In the genomic region with DNA sequence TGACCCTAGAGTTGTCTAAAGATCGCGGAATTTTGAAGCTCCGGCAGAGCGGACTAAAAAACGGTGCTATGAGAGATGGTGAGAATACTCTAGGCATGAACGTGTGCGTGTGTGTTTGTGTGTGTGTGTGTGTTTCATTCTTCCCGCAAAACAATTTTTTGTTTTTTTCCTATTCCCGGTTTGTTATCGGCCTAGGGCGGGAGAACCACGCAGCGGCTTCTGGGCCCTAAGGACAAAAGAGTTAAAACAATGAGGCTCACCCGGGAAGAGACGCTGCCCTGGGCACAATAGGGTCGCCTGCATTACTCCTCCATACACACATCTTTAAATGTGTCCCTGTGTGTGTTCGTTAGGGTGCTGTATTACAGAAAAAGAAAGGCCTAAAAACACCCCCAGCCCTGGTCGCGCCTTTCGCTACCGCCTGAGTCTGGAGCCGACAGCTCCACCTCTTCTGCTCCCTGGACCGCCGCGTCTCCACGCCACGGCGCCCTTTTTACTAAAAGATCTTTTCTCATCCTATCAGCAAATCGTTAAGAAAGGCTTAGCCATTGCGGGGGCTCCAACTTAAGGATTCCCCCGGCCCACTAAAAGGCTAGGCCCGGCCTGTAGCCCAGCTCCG, we compare ENCODE assay signal across 10 cellular contexts. TPM values are rescaled to one million over a fixed set of nuclear protein-coding genes. Genes with fewer than 3 reads are reported as not detected.
DNase-seq lines count a peak whose midpoint lies in the region; ATAC-seq and TF ChIP-seq lines count a peak whose summit lies in the region.
"Had no signal": no experiment of that assay in that cellular context is flagged by ENCODE, and none has a peak within 500 bp of the region (broad histone marks: within the 10 kb centered on the region; RNA-seq: fewer than 3 reads in every experiment).

No MANE protein-coding gene starts in this region.

- peaks cover 12% of the 10 kb centered on the region for H3K9me3 Mint-ChIP-seq in activated CD4-positive, alpha-beta T cell treated with anti-CD3 and anti-CD28 coated beads, Interleukin-2, amount 10 ng/mL, durations not matched to agents 7 days and 5 days
- H3K9me3 Mint-ChIP-seq in activated CD4-positive, alpha-beta T cell treated with anti-CD3 and anti-CD28 coated beads for 36 hours (ENCODE audit: low read depth) = peaks cover 2% of the 10 kb centered on the region
- H3K9me3 Mint-ChIP-seq in activated B cell treated with CpG ODN at 0.5 μM for 24 hours = peaks cover 8% of the 10 kb centered on the region
- H3K9me3 Mint-ChIP-seq: central memory CD8-positive, alpha-beta T cell had no signal

- H3K4me1 ChIP-seq in iPS-20b (ENCODE audit: insufficient read depth, low read length) (peaks cover 24% of the 10 kb centered on the region), body of pancreas (peaks cover 38% of the 10 kb centered on the region)

- WGBS in body of pancreas, 2 donors = 25 to 36% methylated on average over 33 of the region's 33 CpGs

- POLR2A ChIA-PET in activated CD4-positive, alpha-beta T cell treated with anti-CD3 and anti-CD28 coated beads, Interleukin-2, amount 10 ng/mL, durations not matched to agents 7 days and 5 days (lab: Charles Lee) = no interaction called here
- POLR2A ChIA-PET in activated CD4-positive, alpha-beta T cell treated with anti-CD3 and anti-CD28 coated beads for 36 hours (lab: Charles Lee) = no interaction called here
- POLR2A ChIA-PET in activated B cell treated with CpG ODN at 0.5 μM for 24 hours (lab: Charles Lee) = no interaction called here

- H3K4me3 ChIP-seq in iPS-20b (ENCODE audit: low read length) (peak overlapping the region; percentile 15; the same call in 1 of the 2 replicates), skin epidermis (peak overlapping the region; percentile 24 to 51 (median 37)), body of pancreas (no peak overlapping the region)

- no peak for TF ChIP-seq POLR2A in body of pancreas (IDR thresholded peaks at IDR 0.05)

- CTCF ChIA-PET in activated CD4-positive, alpha-beta T cell treated with anti-CD3 and anti-CD28 coated beads, Interleukin-2, amount 10 ng/mL, durations not matched to agents 7 days and 5 days (lab: Charles Lee) = interaction anchor here (3.0 kb wide), 1 partner anchor 24 kb away, joined by 7 read pairs; no protein-coding TSS in a partner anchor
- CTCF ChIA-PET in activated CD4-positive, alpha-beta T cell treated with anti-CD3 and anti-CD28 coated beads for 36 hours (lab: Charles Lee) = interaction anchor here (0.7 to 1.7 kb wide), 6 partner anchors 16 to 290 kb away, joined by 3 to 5 read pairs (median 4); no protein-coding TSS in a partner anchor
- CTCF ChIA-PET in activated B cell treated with CpG ODN at 0.5 μM for 24 hours (lab: Charles Lee) = no interaction called here

- peaks cover 8% of the 10 kb centered on the region for H3K36me3 Mint-ChIP-seq in activated CD4-positive, alpha-beta T cell treated with anti-CD3 and anti-CD28 coated beads, Interleukin-2, amount 10 ng/mL, durations not matched to agents 7 days and 5 days (ENCODE audit: low read depth)
- peaks cover 3% of the 10 kb centered on the region for H3K36me3 Mint-ChIP-seq in activated CD4-positive, alpha-beta T cell treated with anti-CD3 and anti-CD28 coated beads for 36 hours (ENCODE audit: low read depth)
- H3K36me3 Mint-ChIP-seq in activated B cell treated with CpG ODN at 0.5 μM for 24 hours (ENCODE audit: low read depth) = no peaks in the 10 kb centered on the region

- peaks cover 13% of the 10 kb centered on the region for H3K4me1 Mint-ChIP-seq in activated CD4-positive, alpha-beta T cell treated with anti-CD3 and anti-CD28 coated beads, Interleukin-2, amount 10 ng/mL, durations not matched to agents 7 days and 5 days
- peaks cover 27% of the 10 kb centered on the region for H3K4me1 Mint-ChIP-seq in activated CD4-positive, alpha-beta T cell treated with anti-CD3 and anti-CD28 coated beads for 36 hours
- peaks cover 36% of the 10 kb centered on the region for H3K4me1 Mint-ChIP-seq in activated B cell treated with CpG ODN at 0.5 μM for 24 hours
- H3K4me1 Mint-ChIP-seq: central memory CD8-positive, alpha-beta T cell had no signal

- DNase-seq in activated CD4-positive, alpha-beta T cell treated with anti-CD3 and anti-CD28 coated beads, Interleukin-2, amount 10 ng/mL, durations not matched to agents 7 days and 5 days = no peak
- DNase-seq in activated CD4-positive, alpha-beta T cell treated with anti-CD3 and anti-CD28 coated beads for 36 hours = no peak
- DNase-seq in activated B cell treated with CpG ODN at 0.5 μM for 24 hours (no peak), body of pancreas (no peak), OCI-M1 (lab: John Stamatoyannopoulos, UW) (no peak)
- DNase-seq: hypothalamus had no signal

- H3K27ac ChIP-seq in iPS-20b (ENCODE audit: low read length) (no peak overlapping the region), skin epidermis (peak overlapping the region in 19 of 21 experiments; percentile 3 to 95 (median 87)), body of pancreas (no peak overlapping the region)

- H3K4me3 Mint-ChIP-seq in activated CD4-positive, alpha-beta T cell treated with anti-CD3 and anti-CD28 coated beads, Interleukin-2, amount 10 ng/mL, durations not matched to agents 7 days and 5 days = peak overlapping the region; percentile 26
- H3K4me3 Mint-ChIP-seq in activated CD4-positive, alpha-beta T cell treated with anti-CD3 and anti-CD28 coated beads for 36 hours = no peak overlapping the region
- peak overlapping the region; percentile 48 for H3K4me3 Mint-ChIP-seq in activated B cell treated with CpG ODN at 0.5 μM for 24 hours
- H3K4me3 Mint-ChIP-seq: central memory CD8-positive, alpha-beta T cell had no signal

- peaks cover 89% of the 10 kb centered on the region for H3K27me3 Mint-ChIP-seq in activated CD4-positive, alpha-beta T cell treated with anti-CD3 and anti-CD28 coated beads, Interleukin-2, amount 10 ng/mL, durations not matched to agents 7 days and 5 days
- H3K27me3 Mint-ChIP-seq in activated CD4-positive, alpha-beta T cell treated with anti-CD3 and anti-CD28 coated beads for 36 hours = peaks cover 90% of the 10 kb centered on the region
- H3K27me3 Mint-ChIP-seq in activated B cell treated with CpG ODN at 0.5 μM for 24 hours = peaks cover 82% of the 10 kb centered on the region

- no peak overlapping the region for H3K9ac ChIP-seq in iPS-20b (ENCODE audit: low read depth, low read length)

- H3K9me3 ChIP-seq in iPS-20b (ENCODE audit: insufficient read depth, low read depth, low read length) (no peaks in the 10 kb centered on the region; the same call in 1 of the 2 replicates), body of pancreas (peaks cover 0 to 5% (median 0%) of the 10 kb centered on the region in 3 donors)

- intact Hi-C loops in activated CD4-positive, alpha-beta T cell treated with anti-CD3 and anti-CD28 coated beads for 36 hours (cut with DNase I, micrococcal nuclease) = loop anchor here in 1 of 2 experiments (1.0 kb wide), 1 partner anchor 23 kb away; no protein-coding TSS in a partner anchor
- intact Hi-C loops in activated B cell treated with CpG ODN at 0.5 μM for 24 hours (cut with micrococcal nuclease) (no loop called here), body of pancreas (cut with DNase I) (no loop called here)

- TF ChIP-seq CTCF in activated B cell treated with CpG ODN at 0.5 μM for 24 hours (IDR thresholded peaks at IDR 0.05) = no peak
- TF ChIP-seq CTCF in body of pancreas (IDR thresholded peaks at IDR 0.05) = no peak

- no peak for ATAC-seq in activated CD4-positive, alpha-beta T cell treated with anti-CD3 and anti-CD28 coated beads for 36 hours
- ATAC-seq in activated B cell treated with CpG ODN at 0.5 μM for 24 hours (ENCODE audit: low read depth) = no peak
- no peak for ATAC-seq in GM18870 (IDR thresholded peaks at IDR 0.05; ENCODE audit: unreplicated experiment)
- no peak for ATAC-seq in body of pancreas

- H3K27me3 ChIP-seq in iPS-20b (ENCODE audit: insufficient read depth, low read length) (peaks cover 100% of the 10 kb centered on the region), body of pancreas (peaks cover 4 to 77% of the 10 kb centered on the region in 2 donors)

- no peaks in the 10 kb centered on the region for H3K36me3 ChIP-seq in iPS-20b (ENCODE audit: insufficient read depth, low read depth, low read length)
- no peaks in the 10 kb centered on the region for H3K36me3 ChIP-seq in body of pancreas (replicated peaks in 1 of 2; ENCODE audit: insufficient read depth in 1 of 2, low read depth in 2 of 2)

- no peak overlapping the region for H3K27ac Mint-ChIP-seq in activated CD4-positive, alpha-beta T cell treated with anti-CD3 and anti-CD28 coated beads, Interleukin-2, amount 10 ng/mL, durations not matched to agents 7 days and 5 days
- no peak overlapping the region for H3K27ac Mint-ChIP-seq in activated CD4-positive, alpha-beta T cell treated with anti-CD3 and anti-CD28 coated beads for 36 hours
- H3K27ac Mint-ChIP-seq in activated B cell treated with CpG ODN at 0.5 μM for 24 hours = no peak overlapping the region

RNA-seq across cellular contexts. Expression of a gene that starts 3.0 kb away (rescaled TPM):
- not detected for total RNA-seq in activated CD4-positive, alpha-beta T cell treated with anti-CD3 and anti-CD28 coated beads, Interleukin-2, amount 10 ng/mL, durations not matched to agents 7 days and 5 days
- not detected for total RNA-seq in activated CD4-positive, alpha-beta T cell treated with anti-CD3 and anti-CD28 coated beads for 36 hours
- total RNA-seq in activated B cell treated with CpG ODN at 0.5 μM for 24 hours (0.09 and 0.15 TPM in 2 replicates), body of pancreas (not detected)

Comparison
In these comparisons a context has a peak if more than half of its experiments do, and no peak if none do; other contexts are left out.
1. H3K27ac ChIP-seq: peak in skin epidermis (19 of 21); none in iPS-20b (single experiment) and body of pancreas (0 of 4).
2. H3K4me3 ChIP-seq: peak in iPS-20b (single experiment) and skin epidermis (7 of 7); none in body of pancreas (0 of 2).